Comparison of ENCODE assay signal across 11 cellular contexts in the genomic region with DNA sequence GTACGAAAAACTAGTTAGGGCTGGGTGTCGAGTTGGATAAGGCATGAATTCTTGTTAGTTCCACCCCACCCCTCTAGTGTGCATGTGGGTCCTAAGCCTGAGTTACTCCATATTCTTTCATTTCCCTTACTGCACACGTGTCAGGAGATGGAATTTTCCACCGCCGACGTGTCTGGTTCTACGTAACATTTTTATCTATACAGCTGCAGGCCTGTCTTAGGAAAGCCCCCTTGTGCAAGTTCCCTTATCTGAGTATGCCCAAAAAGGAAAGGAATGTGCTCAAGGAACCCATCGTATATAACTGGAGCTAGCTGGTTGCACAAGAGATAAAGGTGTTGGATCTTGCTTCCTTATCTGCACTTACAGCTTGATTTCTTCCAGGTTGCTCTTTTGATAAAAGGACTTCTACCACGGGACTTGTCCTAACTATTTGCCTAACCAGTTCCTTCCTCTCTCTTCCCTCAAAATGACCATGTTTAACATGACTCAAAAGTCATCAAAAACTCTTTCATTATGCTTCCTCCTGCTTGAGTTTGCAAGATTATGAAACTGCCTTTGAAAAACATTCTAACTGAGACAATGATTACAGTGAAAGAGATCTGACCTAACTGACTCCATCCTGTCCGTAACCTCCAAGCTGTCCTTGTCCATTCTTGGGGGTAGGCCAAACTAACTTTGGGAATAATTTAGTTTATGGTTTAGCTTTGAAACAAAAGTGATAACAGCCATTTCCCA.
A peak's percentile ranks its signal among the peaks of the same experiment; 100 is the strongest.
DNase-seq lines count a peak whose midpoint lies in the region; ATAC-seq, FAIRE-seq and TF ChIP-seq lines count a peak whose summit lies in the region.
"Had no signal": no experiment of that assay in that cellular context is flagged by ENCODE, and none has a peak within 500 bp of the region (broad histone marks: within the 10 kb centered on the region; RNA-seq: fewer than 3 reads in every experiment).

No MANE protein-coding gene starts in this region.

- TF ChIP-seq CTCF in PC-3 (conservative IDR thresholded peaks at IDR 0.05; ENCODE audit: low read depth, low read length), result no peak
- TF ChIP-seq CTCF in endothelial cell of umbilical vein (IDR thresholded peaks at IDR 0.05; ENCODE audit: extremely low read depth in 1 of 2, insufficient read depth in 1 of 2, low read depth in 1 of 2, low read length in 2 of 2), result no peak
- TF ChIP-seq CTCF in mucosa of descending colon (IDR thresholded peaks at IDR 0.05), result no peak
- no peak for TF ChIP-seq CTCF in glutamatergic neuron (IDR thresholded peaks at IDR 0.05; ENCODE audit: partially characterized antibody, unreplicated experiment)

- no peak overlapping the region for H3K27ac ChIP-seq in PC-3 (ENCODE audit: low read length)
- H3K27ac ChIP-seq in endothelial cell of umbilical vein (ENCODE audit: insufficient read depth, low read depth, low read length), result peak overlapping the region; percentile 48
- H3K27ac ChIP-seq: BLaER1, KMS-11 had no signal

- H3K36me3 Mint-ChIP-seq in glutamatergic neuron (ENCODE audit: unreplicated experiment), result peaks cover 13% of the 10 kb centered on the region
- H3K36me3 Mint-ChIP-seq: memory B cell had no signal

- no TSS peak for BruUV-seq in PC-3 (replicated peaks; lab: Mats Ljungman, UMichigan)
- BruUV-seq in endothelial cell of umbilical vein (replicated peaks; lab: Mats Ljungman, UMichigan), result no TSS peak

- H3K9me1 ChIP-seq in endothelial cell of umbilical vein (replicated peaks; ENCODE audit: control insufficient read depth, extremely low read depth, insufficient read depth, low read length), result no peaks in the 10 kb centered on the region

- CTCF ChIA-PET in PC-3 (lab: Charles Lee) (no interaction called here), endothelial cell of umbilical vein (lab: Charles Lee) (interaction anchor here (0.9 kb wide), 1 partner anchor 90 kb away, joined by 4 read pairs; no protein-coding TSS in a partner anchor)

- no peak for ATAC-seq in PC-3
- ATAC-seq in mucosa of descending colon, result peak; percentile 39
- ATAC-seq in HG03354 (IDR thresholded peaks at IDR 0.05; ENCODE audit: poor library complexity, severe bottlenecking, unreplicated experiment), result no peak

- intact Hi-C loops in PC-3 (cut with micrococcal nuclease), result no loop called here
- intact Hi-C loops in endothelial cell of umbilical vein (cut with micrococcal nuclease), result loop anchor here (1.0 to 5.0 kb wide), 3 partner anchors 71 to 95 kb away; no protein-coding TSS in a partner anchor
- intact Hi-C loops in mucosa of descending colon (cut with DNase I, micrococcal nuclease), result no loop called here

- no peak overlapping the region for H3K27ac Mint-ChIP-seq in glutamatergic neuron (ENCODE audit: unreplicated experiment)
- H3K27ac Mint-ChIP-seq: memory B cell had no signal

- peaks cover 3% of the 10 kb centered on the region for H3K9me3 Mint-ChIP-seq in glutamatergic neuron (ENCODE audit: unreplicated experiment)

- H3K9me3 ChIP-seq in PC-3 (ENCODE audit: low read length) (no peaks in the 10 kb centered on the region), endothelial cell of umbilical vein (replicated peaks; ENCODE audit: control insufficient read depth, insufficient read depth, low read length) (no peaks in the 10 kb centered on the region), mucosa of descending colon (no peaks in the 10 kb centered on the region)

- H3K9ac ChIP-seq in PC-3 (ENCODE audit: low read length) (no peak overlapping the region), endothelial cell of umbilical vein (replicated peaks; ENCODE audit: extremely low read depth, insufficient read depth, low read length) (peak overlapping the region; percentile 9)
- H3K9ac ChIP-seq: BLaER1, KMS-11 had no signal

- H4K20me1 ChIP-seq in PC-3 (ENCODE audit: low read length) (no peaks in the 10 kb centered on the region), endothelial cell of umbilical vein (replicated peaks; ENCODE audit: control insufficient read depth, extremely low read depth, insufficient read depth, low read length) (no peaks in the 10 kb centered on the region)
- H4K20me1 ChIP-seq: BLaER1 had no signal

- H3K27me3 Mint-ChIP-seq in glutamatergic neuron (ENCODE audit: unreplicated experiment), result peaks cover 4% of the 10 kb centered on the region
- H3K27me3 Mint-ChIP-seq: memory B cell had no signal

- no peaks in the 10 kb centered on the region for H3F3A ChIP-seq in PC-3 (ENCODE audit: low read length, unreplicated experiment)

- DNase-seq in CMK (ENCODE audit: low read depth) (peak; percentile 94), PC-3 (peak; percentile 17), endothelial cell of umbilical vein (ENCODE audit: low read depth, low spot score) (peak; percentile 47), mucosa of descending colon (peak in 1 of 3 donors; percentile 4), glutamatergic neuron (no peak), NCI-H774 (lab: John Stamatoyannopoulos, UW) (no peak)
- no peak for DNase-seq in effector CD8-positive, alpha-beta T cell (lab: John Stamatoyannopoulos, UW)

- peak; percentile 73 for FAIRE-seq in endothelial cell of umbilical vein (lab: Jason Lieb, UNC)

- H3K4me2 ChIP-seq in PC-3 (ENCODE audit: low read length) (no peak overlapping the region), endothelial cell of umbilical vein (ENCODE audit: insufficient read depth, low read length) (no peak overlapping the region)
- H3K4me2 ChIP-seq: BLaER1, KMS-11 had no signal

- H2AFZ ChIP-seq in PC-3 (ENCODE audit: low read length) (no peak overlapping the region), endothelial cell of umbilical vein (ENCODE audit: low read depth, low read length) (no peak overlapping the region)

- no peaks in the 10 kb centered on the region for H3K36me3 ChIP-seq in PC-3 (ENCODE audit: low read depth, low read length)
- H3K36me3 ChIP-seq in endothelial cell of umbilical vein (ENCODE audit: control insufficient read depth in 2 of 2, extremely low read depth in 1 of 2, insufficient read depth in 2 of 2, low read length in 2 of 2), result no peaks in the 10 kb centered on the region
- H3K36me3 ChIP-seq in mucosa of descending colon (ENCODE audit: low read depth), result no peaks in the 10 kb centered on the region
- H3K36me3 ChIP-seq: BLaER1 had no signal

- no peak for TF ChIP-seq POLR2A in endothelial cell of umbilical vein (IDR thresholded peaks at IDR 0.05; ENCODE audit: low read depth, low read length)

- dilution Hi-C loops in endothelial cell of umbilical vein (cut with MboI; ENCODE audit: extremely low pct_ligation_motif_present, low sequenced_read_pairs), result no loop called here

- no peak overlapping the region for H3K4me3 Mint-ChIP-seq in glutamatergic neuron (ENCODE audit: unreplicated experiment)
- H3K4me3 Mint-ChIP-seq: memory B cell had no signal

- no peak overlapping the region for H3K4me3 ChIP-seq in PC-3 (ENCODE audit: low read length)
- H3K4me3 ChIP-seq in endothelial cell of umbilical vein (replicated peaks in 1 of 3; ENCODE audit: insufficient read depth in 1 of 3, low read depth in 1 of 3, low read length in 3 of 3), result no peak overlapping the region
- H3K4me3 ChIP-seq in mucosa of descending colon, result no peak overlapping the region
- H3K4me3 ChIP-seq: BLaER1 had no signal

- no peaks in the 10 kb centered on the region for H3K4me1 ChIP-seq in PC-3 (ENCODE audit: insufficient read depth, low read length)
- H3K4me1 ChIP-seq in endothelial cell of umbilical vein (ENCODE audit: control insufficient read depth, extremely low read depth, insufficient read depth, low read length), result no peaks in the 10 kb centered on the region
- H3K4me1 ChIP-seq in mucosa of descending colon (ENCODE audit: low read depth), result no peaks in the 10 kb centered on the region
- H3K4me1 ChIP-seq: BLaER1 had no signal

- H3K27me3 ChIP-seq in PC-3 (ENCODE audit: low read length) (no peaks in the 10 kb centered on the region), endothelial cell of umbilical vein (ENCODE audit: control insufficient read depth in 2 of 2, insufficient read depth in 2 of 2, low read length in 2 of 2) (no peaks in the 10 kb centered on the region)
- H3K27me3 ChIP-seq: BLaER1 had no signal

- H3K4me1 Mint-ChIP-seq in glutamatergic neuron (ENCODE audit: low read depth, unreplicated experiment), result no peaks in the 10 kb centered on the region
- H3K4me1 Mint-ChIP-seq: memory B cell had no signal

- H3K9me2 ChIP-seq in PC-3 (replicated peaks; ENCODE audit: low read length), result no peaks in the 10 kb centered on the region

- no peaks in the 10 kb centered on the region for H3K79me2 ChIP-seq in PC-3 (ENCODE audit: low read length)
- no peaks in the 10 kb centered on the region for H3K79me2 ChIP-seq in endothelial cell of umbilical vein (ENCODE audit: control insufficient read depth, insufficient read depth, low read length)

- POLR2A ChIA-PET in PC-3 (lab: Charles Lee; ENCODE audit: unreplicated experiment) (interaction anchor here (0.7 kb wide), 1 partner anchor 441 kb away, joined by 3 read pairs; no protein-coding TSS in a partner anchor), endothelial cell of umbilical vein (lab: Charles Lee) (interaction anchor here (0.9 kb wide), 1 partner anchor 81 kb away, joined by 4 read pairs; no protein-coding TSS in a partner anchor)

TF ChIP-seq in endothelial cell of umbilical vein, 7 proteins besides CTCF, POLR2A, EP300 and RAD21:
- peak; percentile 58 for TF ChIP-seq GATA2 (IDR thresholded peaks at IDR 0.05; ENCODE audit: insufficient read depth, insufficient read length, low read depth, low read length)
- TF ChIP-seq FOS (IDR thresholded peaks at IDR 0.05; ENCODE audit: borderline replicate concordance, insufficient read depth, low read length), result no peak
- TF ChIP-seq, protein P1, sequence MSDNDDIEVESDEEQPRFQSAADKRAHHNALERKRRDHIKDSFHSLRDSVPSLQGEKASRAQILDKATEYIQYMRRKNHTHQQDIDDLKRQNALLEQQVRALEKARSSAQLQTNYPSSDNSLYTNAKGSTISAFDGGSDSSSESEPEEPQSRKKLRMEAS (IDR thresholded peaks at IDR 0.05; ENCODE audit: insufficient read depth, insufficient read length), result no peak

Comparison
In these comparisons a context has a peak if more than half of its experiments do, and no peak if none do; other contexts are left out.
1. DNase-seq: peak in CMK (single experiment), PC-3 (single experiment) and endothelial cell of umbilical vein (single experiment); none in effector CD8-positive, alpha-beta T cell (single experiment), glutamatergic neuron (single experiment) and NCI-H774 (single experiment).